Comparison of ENCODE assay signal across 8 cellular contexts in genomic region chr17:45149037-45149668, GRCh38. TPM values are rescaled to one million over a fixed set of nuclear protein-coding genes. Genes with fewer than 3 reads are reported as not detected.
DNase-seq lines count a peak whose midpoint lies in the region; ATAC-seq and TF ChIP-seq lines count a peak whose summit lies in the region.

No MANE protein-coding gene starts in this region.

- H3K27me3 Mint-ChIP-seq in T-cell: peaks cover 0 to 2% of the 10 kb centered on the region in 2 donors

- H3K79me2 ChIP-seq in parathyroid adenoma: peaks cover 20% of the 10 kb centered on the region

- H3K4me1 ChIP-seq in BE2C (peaks cover 3% of the 10 kb centered on the region; the same call in 1 of the 2 replicates), parathyroid adenoma (peaks cover 5% of the 10 kb centered on the region), aorta (ENCODE audit: control insufficient read depth in 1 of 2, insufficient read depth in 2 of 2, low read length in 2 of 2) (peaks cover 0 to 2% of the 10 kb centered on the region in 2 donors)

- peak; percentile 88 for TF ChIP-seq CTCF in BE2C (IDR thresholded peaks at IDR 0.05; ENCODE audit: low read depth, low read length)
- peak; percentile 96 for TF ChIP-seq CTCF in parathyroid adenoma (IDR thresholded peaks at IDR 0.05)

- peak overlapping the region; percentile 32 for H2AFZ ChIP-seq in parathyroid adenoma

- H3K9me3 ChIP-seq in BE2C: no peaks in the 10 kb centered on the region
- H3K9me3 ChIP-seq in parathyroid adenoma (ENCODE audit: control insufficient read depth, low read length): no peaks in the 10 kb centered on the region
- H3K9me3 ChIP-seq in aorta (ENCODE audit: control insufficient read depth, low read length): no peaks in the 10 kb centered on the region

- H3K4me1 Mint-ChIP-seq in T-cell: peaks cover 52 to 60% (median 55%) of the 10 kb centered on the region in 3 donors

- H3K27ac Mint-ChIP-seq in T-cell: peak overlapping the region; percentile 99 to 100

- intact Hi-C loops in cardiac septum (cut with DNase I): no loop called here
- intact Hi-C loops in aorta (cut with DNase I): loop anchor here in 1 of 2 donors (2.0 to 10.0 kb wide), 3 partner anchors 24 to 166 kb away; partner anchors contain the start of gene MAP3K14

- H3K9me3 Mint-ChIP-seq in T-cell: no peaks in the 10 kb centered on the region

- DNase-seq in BE2C (peak; percentile 96), NCI-H1417 treated with DMSO at 0.1 percent for 48 hours (lab: John Stamatoyannopoulos, UW) (peak; percentile 17), T-cell (peak; percentile 42 to 75 (median 63)), amniotic epithelial cell (ENCODE audit: low read depth) (peak; percentile 71), cardiac septum (ENCODE audit: low spot score) (peak; percentile 93), aorta (peak; percentile 92 to 96)

- no peaks in the 10 kb centered on the region for H3K27me3 ChIP-seq in BE2C
- no peaks in the 10 kb centered on the region for H3K27me3 ChIP-seq in parathyroid adenoma (ENCODE audit: control insufficient read depth, insufficient read depth, low read length)
- peaks cover 0 to 2% of the 10 kb centered on the region in 2 donors for H3K27me3 ChIP-seq in aorta (ENCODE audit: control insufficient read depth in 1 of 2, insufficient read depth in 2 of 2, low read length in 1 of 2)

- no peaks in the 10 kb centered on the region for H3K36me3 Mint-ChIP-seq in T-cell

- H3K4me2 ChIP-seq in parathyroid adenoma (ENCODE audit: low read length): peak overlapping the region; percentile 87

- 0% methylated on average over 32 of the region's 32 CpGs for WGBS in aorta, 2 donors

- H3K4me3 Mint-ChIP-seq in T-cell: peak overlapping the region; percentile 93 to 100 (median 97)

- POLR2A ChIA-PET in T-cell (lab: Charles Lee): interaction anchor here (0.6 to 4.3 kb wide), 14 partner anchors 9 to 872 kb away, joined by 3 to 45 read pairs (median 6); partner anchors contain the start of genes ACBD4 (in 2 of the 2), HEXIM2 (in 2 of the 2) and NMT1 (in 1 of the 2)

- CTCF ChIA-PET in T-cell (lab: Charles Lee): interaction anchor here (0.5 to 7.3 kb wide), 21 partner anchors 12 to 1788 kb away, joined by 3 to 277 read pairs (median 4); partner anchors contain the start of genes ACBD4 (in 2 of the 2), HEXIM2 (in 1 of the 2) and MAP3K14 (in 1 of the 2)

- H3K27ac ChIP-seq in parathyroid adenoma (peak overlapping the region; percentile 100), aorta (ENCODE audit: low read depth in 1 of 2, low read length in 2 of 2) (peak overlapping the region; percentile 71 to 94)

- peak overlapping the region; percentile 87 for H3K4me3 ChIP-seq in BE2C (ENCODE audit: low read depth, low read length)
- peak overlapping the region; percentile 89 for H3K4me3 ChIP-seq in parathyroid adenoma (ENCODE audit: low read depth, low read length)
- peak overlapping the region; percentile 60 to 64 for H3K4me3 ChIP-seq in aorta (ENCODE audit: low read length in 2 of 2)

- ATAC-seq in GM21390 (IDR thresholded peaks at IDR 0.05; ENCODE audit: unreplicated experiment) (peak; percentile 33), T-cell (replicated peaks in 1 of 4) (peak; percentile 17 to 30 (median 23)), aorta (ENCODE audit: low FRiP score) (peak; percentile 81)

- H3K36me3 ChIP-seq in BE2C (no peaks in the 10 kb centered on the region), parathyroid adenoma (ENCODE audit: control insufficient read depth, insufficient read depth, low read length) (no peaks in the 10 kb centered on the region), aorta (ENCODE audit: control insufficient read depth in 1 of 2, insufficient read depth in 2 of 2, low read length in 1 of 2) (no peaks in the 10 kb centered on the region)

- peak overlapping the region; percentile 6 for H3K9ac ChIP-seq in parathyroid adenoma

RNA-seq across cellular contexts. Expression of gene HEXIM1, which starts 0.9 kb away (rescaled TPM):
- 61.7 TPM for polyA plus RNA-seq in BE2C (2012; ENCODE audit: insufficient read depth, insufficient read length, low read depth)
- 10 to 100 TPM; 32.3 to 55.9 (median 34.5) TPM for total RNA-seq in T-cell
- total RNA-seq in cardiac septum: 19.8 TPM
- total RNA-seq in aorta: 10 to 100 TPM; 48.7 to 64.0 TPM
- 10 to 100 TPM; 40.8 to 62.6 TPM for polyA plus RNA-seq in aorta

RNA-seq across cellular contexts. Expression of gene HEXIM2, which starts 12.5 kb away (rescaled TPM):
- polyA plus RNA-seq in BE2C (2012; ENCODE audit: insufficient read depth, insufficient read length, low read depth): 15.9 TPM
- total RNA-seq in T-cell (1 to 10 TPM; 2.0 to 5.8 (median 3.3) TPM), cardiac septum (3.3 TPM), aorta (1 to 10 TPM; 2.7 to 6.0 TPM)
- polyA plus RNA-seq in aorta: 1 to 10 TPM; 4.4 to 10.0 TPM

RNA-seq across cellular contexts. Expression of gene ACBD4, which starts 13.7 kb away (rescaled TPM):
- polyA plus RNA-seq in BE2C (2012; ENCODE audit: insufficient read depth, insufficient read length, low read depth): 3.1 TPM
- 10 to 100 TPM; 28.4 to 48.5 (median 38.9) TPM for total RNA-seq in T-cell
- 6.4 TPM for total RNA-seq in cardiac septum
- 10 to 100 TPM; 16.1 to 23.4 TPM for total RNA-seq in aorta
- 10 to 100 TPM; 68.6 to 69.7 TPM for polyA plus RNA-seq in aorta

RNA-seq across cellular contexts. Expression of gene PLCD3, which starts 16.8 kb away (rescaled TPM):
- polyA plus RNA-seq in BE2C (2012; ENCODE audit: insufficient read depth, insufficient read length, low read depth): 99.9 TPM
- total RNA-seq in T-cell (1 to 10 TPM; 3.1 to 9.9 (median 4.8) TPM), cardiac septum (87.6 TPM), aorta (10 to 100 TPM; 94.6 to 97.4 TPM)
- 10 to 100 TPM; 22.8 to 93.8 TPM for polyA plus RNA-seq in aorta

Comparison
In these comparisons a context has a peak if more than half of its experiments do, and no peak if none do; other contexts are left out.
1. Peak in every context shown above with its lines: DNase-seq, ATAC-seq, H3K4me3 ChIP-seq and H3K27ac ChIP-seq.
2. DNase-seq: peak in every context shown above with its lines; median percentile 96 in BE2C; 94 in aorta; 93 in cardiac septum; 71 in amniotic epithelial cell; 63 in T-cell; 17 in NCI-H1417 treated with DMSO at 0.1 percent for 48 hours.
3. ATAC-seq: peak in every context shown above with its lines; median percentile 81 in aorta; 33 in GM21390; 23 in T-cell.